12 cellular contexts compared by ENCODE assay signal in the genomic region with DNA sequence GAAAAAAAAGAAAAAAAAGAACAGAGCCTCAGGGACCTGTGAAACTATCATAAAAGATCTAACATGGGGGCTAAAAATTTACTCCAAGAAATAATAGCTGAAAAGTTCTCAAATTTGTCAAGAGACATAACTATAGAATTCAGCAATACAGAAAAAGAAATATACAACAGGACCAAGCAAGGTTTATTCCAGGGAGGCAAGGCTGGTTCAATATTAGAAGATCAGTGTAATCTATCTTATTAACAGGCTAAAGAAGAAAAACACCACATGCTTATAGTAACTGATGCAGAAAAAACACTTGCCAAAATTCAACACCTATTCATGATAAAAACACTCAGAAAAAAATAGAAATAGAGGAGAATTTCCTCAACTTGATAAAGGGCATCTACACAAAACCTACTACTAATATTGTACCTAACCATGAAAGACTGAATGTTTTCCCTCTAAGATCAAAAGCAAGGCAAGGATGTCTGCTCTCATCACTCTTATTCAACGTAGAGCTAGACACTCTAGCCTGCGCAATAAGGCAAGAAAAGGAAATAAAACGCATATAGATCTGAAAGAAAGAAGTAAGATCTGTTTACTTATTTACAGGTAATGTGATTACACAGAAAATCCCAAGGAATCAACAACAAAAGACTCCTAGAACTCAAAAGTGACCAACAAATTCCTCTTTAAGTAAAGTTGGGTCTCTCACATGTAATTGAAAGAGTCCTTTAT. TPM values are rescaled to one million over a fixed set of nuclear protein-coding genes. Genes with fewer than 3 reads are reported as not detected.
DNase-seq lines count a peak whose midpoint lies in the region; FAIRE-seq and TF ChIP-seq lines count a peak whose summit lies in the region.
"Had no signal": no experiment of that assay in that cellular context is flagged by ENCODE, and none has a peak within 500 bp of the region (broad histone marks: within the 10 kb centered on the region; RNA-seq: fewer than 3 reads in every experiment).

No MANE protein-coding gene starts in this region.

- peaks cover 18% of the 10 kb centered on the region for H3K9me3 Mint-ChIP-seq in dendritic cell treated with granulocyte-macrophage colony-stimulating factor and Interleukin-4, amounts not matched to agents 40 ng/mL and 50 ng/mL, for 4 days

- 95 to 97% methylated on average over 3 of the region's 3 CpGs for WGBS in tibial nerve, 2 donors

- H3K36me3 ChIP-seq in OCI-LY3 (replicated peaks; ENCODE audit: low read depth, low read length): no peaks in the 10 kb centered on the region
- H3K36me3 ChIP-seq in rectal smooth muscle tissue (ENCODE audit: control insufficient read depth, insufficient read depth, low read length): no peaks in the 10 kb centered on the region
- H3K36me3 ChIP-seq in tibial nerve: no peaks in the 10 kb centered on the region
- H3K36me3 ChIP-seq: heart right ventricle had no signal

- TF ChIP-seq CTCF in OCI-LY3 (IDR thresholded peaks at IDR 0.05; ENCODE audit: low read depth, low read length): no peak
- no peak for TF ChIP-seq CTCF in tibial nerve (IDR thresholded peaks at IDR 0.05)

- H3K36me3 Mint-ChIP-seq in dendritic cell treated with granulocyte-macrophage colony-stimulating factor and Interleukin-4, amounts not matched to agents 40 ng/mL and 50 ng/mL, for 4 days (ENCODE audit: low read depth): peaks cover 7% of the 10 kb centered on the region
- H3K36me3 Mint-ChIP-seq: brain had no signal

- peak overlapping the region; percentile 84 for H3K27ac Mint-ChIP-seq in dendritic cell treated with granulocyte-macrophage colony-stimulating factor and Interleukin-4, amounts not matched to agents 40 ng/mL and 50 ng/mL, for 4 days

- no peaks in the 10 kb centered on the region for H3K79me2 ChIP-seq in OCI-LY3 (ENCODE audit: low read length)

- no peaks in the 10 kb centered on the region for H3K27me3 ChIP-seq in OCI-LY3 (ENCODE audit: low read depth, low read length)
- no peaks in the 10 kb centered on the region for H3K27me3 ChIP-seq in rectal smooth muscle tissue (ENCODE audit: control insufficient read depth, insufficient read depth, low read length)
- H3K27me3 ChIP-seq in tibial nerve: no peaks in the 10 kb centered on the region
- H3K27me3 ChIP-seq: heart right ventricle had no signal

- H3K9me3 ChIP-seq in OCI-LY3 (ENCODE audit: insufficient read depth, low read length): no peaks in the 10 kb centered on the region
- no peaks in the 10 kb centered on the region for H3K9me3 ChIP-seq in tibial nerve

- intact Hi-C loops in dendritic cell treated with granulocyte-macrophage colony-stimulating factor and Interleukin-4, amounts not matched to agents 40 ng/mL and 50 ng/mL, for 4 days (cut with micrococcal nuclease): no loop called here

- TF ChIP-seq POLR2A in tibial nerve (IDR thresholded peaks at IDR 0.05): no peak

- H4K20me1 ChIP-seq in OCI-LY3 (ENCODE audit: insufficient read depth, low read length): no peaks in the 10 kb centered on the region

- TF ChIP-seq EP300 in tibial nerve (IDR thresholded peaks at IDR 0.05): no peak

- H2AFZ ChIP-seq in OCI-LY3 (ENCODE audit: low read depth, low read length): no peak overlapping the region

- DNase-seq in GM19239 (ENCODE audit: insufficient read length, low spot score): no peak
- DNase-seq in tibial nerve (ENCODE audit: low spot score in 2 of 2): no peak
- DNase-seq in inferior parietal cortex (ENCODE audit: extremely low spot score): no peak
- no peak for DNase-seq in glomerular visceral epithelial cell (ENCODE audit: extremely low spot score)
- DNase-seq: heart right ventricle; MV-4-11; OCI-M1; stimulated activated CD4-positive, alpha-beta T cell treated with anti-CD3 and anti-CD28 coated beads, Interleukin-4, amount 100 ng/mL, for 1 hour had no signal

- peak; percentile 21 for FAIRE-seq in GM19239 (lab: Jason Lieb, UNC)

- peak overlapping the region; percentile 66; the same call in 1 of the 2 replicates for H3K9ac ChIP-seq in OCI-LY3 (ENCODE audit: low read length)
- H3K9ac ChIP-seq in rectal smooth muscle tissue (ENCODE audit: low read length): no peak overlapping the region

- peak overlapping the region; percentile 83 for H3K27ac ChIP-seq in OCI-LY3 (ENCODE audit: low read length)
- peak overlapping the region; percentile 4 for H3K27ac ChIP-seq in rectal smooth muscle tissue (ENCODE audit: low read depth, low read length)
- H3K27ac ChIP-seq in tibial nerve: no peak overlapping the region

- no peaks in the 10 kb centered on the region for H3K27me3 Mint-ChIP-seq in dendritic cell treated with granulocyte-macrophage colony-stimulating factor and Interleukin-4, amounts not matched to agents 40 ng/mL and 50 ng/mL, for 4 days

- H3K4me3 Mint-ChIP-seq in dendritic cell treated with granulocyte-macrophage colony-stimulating factor and Interleukin-4, amounts not matched to agents 40 ng/mL and 50 ng/mL, for 4 days: no peak overlapping the region

- peak overlapping the region; percentile 86 for H3K4me2 ChIP-seq in OCI-LY3 (ENCODE audit: low read length)

- H3K4me1 ChIP-seq in OCI-LY3 (ENCODE audit: low read length): peaks cover 18% of the 10 kb centered on the region
- peaks cover 2% of the 10 kb centered on the region for H3K4me1 ChIP-seq in rectal smooth muscle tissue (ENCODE audit: control insufficient read depth, insufficient read depth, low read length)
- peaks cover 0 to 4% (median 0%) of the 10 kb centered on the region in 4 donors for H3K4me1 ChIP-seq in tibial nerve

- peaks cover 33% of the 10 kb centered on the region for H3K4me1 Mint-ChIP-seq in dendritic cell treated with granulocyte-macrophage colony-stimulating factor and Interleukin-4, amounts not matched to agents 40 ng/mL and 50 ng/mL, for 4 days (ENCODE audit: low read depth)

- peak overlapping the region; percentile 71 for H3K4me3 ChIP-seq in OCI-LY3 (ENCODE audit: low read length)
- H3K4me3 ChIP-seq in rectal smooth muscle tissue (ENCODE audit: low read length): no peak overlapping the region
- H3K4me3 ChIP-seq in tibial nerve: no peak overlapping the region

RNA-seq across cellular contexts. Expression of a gene that starts 1.2 kb away (rescaled TPM):
- total RNA-seq in tibial nerve: 1 to 10 TPM; 1.2 to 2.5 (median 1.6) TPM

RNA-seq across cellular contexts. Expression of a gene that starts 20.9 kb away (rescaled TPM):
- 10 to 100 TPM; 33.6 to 58.4 (median 49.8) TPM for total RNA-seq in tibial nerve

RNA-seq across cellular contexts. Expression of a gene that starts 43.7 kb away (rescaled TPM):
- total RNA-seq in tibial nerve: 10 to 100 TPM in 3 of 4 donors, 1 to 10 TPM in 1; 7.8 to 29.7 (median 19.0) TPM

RNA-seq across cellular contexts. Expression of a gene that starts 43.8 kb away (rescaled TPM):
- total RNA-seq in tibial nerve: 1 to 10 TPM; 1.5 to 5.9 (median 4.1) TPM

Comparison
In these comparisons a context has a peak if more than half of its experiments do, and no peak if none do; other contexts are left out.
1. H3K27ac ChIP-seq: peak in OCI-LY3 (single experiment) and rectal smooth muscle tissue (single experiment); none in tibial nerve (0 of 4).